In genomic region chr10:31095677-31096076, GRCh38 we compare ENCODE assay signal across 20 cellular contexts.
DNase-seq lines count a peak whose midpoint lies in the region; ATAC-seq and TF ChIP-seq lines count a peak whose summit lies in the region.
"Had no signal": no experiment of that assay in that cellular context is flagged by ENCODE, and none has a peak within 500 bp of the region (broad histone marks: within the 10 kb centered on the region; RNA-seq: fewer than 3 reads in every experiment).

No MANE protein-coding gene starts in this region.

- BruUV-seq in PC-9 (replicated peaks; lab: Mats Ljungman, UMichigan), result no TSS peak

- peaks cover 9% of the 10 kb centered on the region; the same call in 1 of the 2 replicates for H3F3A ChIP-seq in PC-9 (ENCODE audit: insufficient read depth, low read depth)

- H3K36me3 ChIP-seq in DND-41 (ENCODE audit: insufficient read depth, low read length), result no peaks in the 10 kb centered on the region
- H3K36me3 ChIP-seq in PC-9 (ENCODE audit: low read depth), result no peaks in the 10 kb centered on the region
- H3K36me3 ChIP-seq: BLaER1 had no signal

- no peaks in the 10 kb centered on the region for H3K9me3 Mint-ChIP-seq in activated T-cell treated with anti-CD3 and anti-CD28 coated beads, Interleukin-2, amount 50 U/mL, for 24 hours
- peaks cover 6% of the 10 kb centered on the region for H3K9me3 Mint-ChIP-seq in activated T-helper 1 cell treated with anti-CD3 and anti-CD28 coated beads, Interleukin-12 subunit alpha, Interleukin-12 subunit beta, Interleukin-2, Interleukin-4 antibody, amounts not matched to agents 30 ng/mL and 10 ng/mL and 1 ng/mL, durations not matched to agents 14 hours and 24 hours and 36 hours

- TF ChIP-seq CTCF in DND-41 (IDR thresholded peaks at IDR 0.05; ENCODE audit: borderline replicate concordance, extremely low read depth, low read length, poor library complexity, severe bottlenecking) (no peak), fibroblast of pulmonary artery (IDR thresholded peaks at IDR 0.05; ENCODE audit: low read length, missing control alignments) (no peak), PC-9 (conservative IDR thresholded peaks at IDR 0.05) (no peak)

- DNase-seq in activated T-cell treated with anti-CD3 and anti-CD28 coated beads, Interleukin-2, amount 50 U/mL, for 24 hours, result no peak
- DNase-seq in activated T-cell treated with anti-CD3 and anti-CD28 coated beads, Interleukin-2, amount 50 U/mL, for 48 hours, result no peak
- DNase-seq in DND-41 (no peak), fibroblast of pulmonary artery (ENCODE audit: low read depth) (peak; percentile 3), PC-9 (no peak)
- no peak for DNase-seq in activated T-helper 1 cell treated with anti-CD3 and anti-CD28 coated beads, Interleukin-12 subunit alpha, Interleukin-12 subunit beta, Interleukin-2, Interleukin-4 antibody, amounts not matched to agents 30 ng/mL and 10 ng/mL and 1 ng/mL, durations not matched to agents 14 hours and 24 hours and 36 hours (ENCODE audit: low spot score)
- DNase-seq: CD4-positive, alpha-beta memory T cell; EL; GOT3; NCI-H1105; NCI-H2081; NCI-H2171 treated with DMSO at 0.1 percent for 48 hours; NCI-H446; NCI-H526 treated with DMSO at 0.1 percent for 48 hours; NK-92 treated with Interleukin-12 subunit alpha and Interleukin-12 subunit beta, amount 100 ng/mL, for 24 hours had no signal

- H3K4me1 ChIP-seq in DND-41 (ENCODE audit: insufficient read depth, low read length) (peaks cover 100% of the 10 kb centered on the region), PC-9 (replicated peaks; ENCODE audit: insufficient read depth) (peaks cover 16% of the 10 kb centered on the region)

- no peak overlapping the region for H3K4me3 Mint-ChIP-seq in activated T-cell treated with anti-CD3 and anti-CD28 coated beads, Interleukin-2, amount 50 U/mL, for 24 hours
- H3K4me3 Mint-ChIP-seq in activated T-helper 1 cell treated with anti-CD3 and anti-CD28 coated beads, Interleukin-12 subunit alpha, Interleukin-12 subunit beta, Interleukin-2, Interleukin-4 antibody, amounts not matched to agents 30 ng/mL and 10 ng/mL and 1 ng/mL, durations not matched to agents 14 hours and 24 hours and 36 hours, result no peak overlapping the region
- H3K4me3 Mint-ChIP-seq: CD4-positive, alpha-beta memory T cell had no signal

- peak overlapping the region; percentile 95 for H3K27ac ChIP-seq in DND-41 (ENCODE audit: low read length)
- H3K27ac ChIP-seq in PC-9, result no peak overlapping the region
- H3K27ac ChIP-seq: BLaER1 had no signal

- POLR2A ChIA-PET in PC-9 (lab: Charles Lee; ENCODE audit: unreplicated experiment), result no interaction called here

- H3K4me3 ChIP-seq in DND-41 (ENCODE audit: low read depth in 1 of 2, low read length in 2 of 2) (peak overlapping the region in 1 of 2 experiments; percentile 41; a peak in 2 of 4 replicates), fibroblast of pulmonary artery (replicated peaks; ENCODE audit: low read depth, low read length) (no peak overlapping the region), PC-9 (no peak overlapping the region)
- H3K4me3 ChIP-seq: BLaER1, GM12878, K562 had no signal

- H3K4me2 ChIP-seq in DND-41 (ENCODE audit: insufficient read depth, low read length) (peak overlapping the region; percentile 48), PC-9 (no peak overlapping the region)
- H3K4me2 ChIP-seq: BLaER1 had no signal

- H4K20me1 ChIP-seq in DND-41 (ENCODE audit: insufficient read depth, low read length) (no peaks in the 10 kb centered on the region), PC-9 (ENCODE audit: insufficient read depth) (no peaks in the 10 kb centered on the region)
- H4K20me1 ChIP-seq: BLaER1 had no signal

- H3K27me3 ChIP-seq in DND-41 (ENCODE audit: insufficient read depth, low read length, poor library complexity) (no peaks in the 10 kb centered on the region), PC-9 (ENCODE audit: insufficient read depth, low read depth) (no peaks in the 10 kb centered on the region)
- H3K27me3 ChIP-seq: BLaER1 had no signal

- H3K36me3 Mint-ChIP-seq in activated T-cell treated with anti-CD3 and anti-CD28 coated beads, Interleukin-2, amount 50 U/mL, for 24 hours (ENCODE audit: low read depth), result no peaks in the 10 kb centered on the region
- H3K36me3 Mint-ChIP-seq in activated T-helper 1 cell treated with anti-CD3 and anti-CD28 coated beads, Interleukin-12 subunit alpha, Interleukin-12 subunit beta, Interleukin-2, Interleukin-4 antibody, amounts not matched to agents 30 ng/mL and 10 ng/mL and 1 ng/mL, durations not matched to agents 14 hours and 24 hours and 36 hours (ENCODE audit: low read depth), result peaks cover 10% of the 10 kb centered on the region
- H3K36me3 Mint-ChIP-seq: CD4-positive, alpha-beta memory T cell had no signal

- intact Hi-C loops in activated T-helper 1 cell treated with anti-CD3 and anti-CD28 coated beads, Interleukin-12 subunit alpha, Interleukin-12 subunit beta, Interleukin-2, Interleukin-4 antibody, amounts not matched to agents 30 ng/mL and 10 ng/mL and 1 ng/mL, durations not matched to agents 14 hours and 24 hours and 36 hours (cut with micrococcal nuclease), result no loop called here
- intact Hi-C loops in PC-9 (cut with micrococcal nuclease; ENCODE audit: unreplicated experiment), result no loop called here

- H3K27ac Mint-ChIP-seq in activated T-cell treated with anti-CD3 and anti-CD28 coated beads, Interleukin-2, amount 50 U/mL, for 24 hours, result peak overlapping the region; percentile 76
- H3K27ac Mint-ChIP-seq in activated T-helper 1 cell treated with anti-CD3 and anti-CD28 coated beads, Interleukin-12 subunit alpha, Interleukin-12 subunit beta, Interleukin-2, Interleukin-4 antibody, amounts not matched to agents 30 ng/mL and 10 ng/mL and 1 ng/mL, durations not matched to agents 14 hours and 24 hours and 36 hours, result peak overlapping the region; percentile 82
- H3K27ac Mint-ChIP-seq: CD4-positive, alpha-beta memory T cell had no signal

- H3K79me2 ChIP-seq in DND-41 (ENCODE audit: insufficient read depth, low read length) (peaks cover 37% of the 10 kb centered on the region), PC-9 (ENCODE audit: low read depth) (no peaks in the 10 kb centered on the region)

- H3K9me3 ChIP-seq in DND-41 (ENCODE audit: insufficient read depth, low read length, severe bottlenecking), result no peaks in the 10 kb centered on the region
- no peaks in the 10 kb centered on the region for H3K9me3 ChIP-seq in PC-9 (ENCODE audit: insufficient read depth, low read depth)
- H3K9me3 ChIP-seq: BLaER1 had no signal

- peaks cover 48% of the 10 kb centered on the region for H3K4me1 Mint-ChIP-seq in activated T-cell treated with anti-CD3 and anti-CD28 coated beads, Interleukin-2, amount 50 U/mL, for 24 hours (ENCODE audit: low read depth)
- peaks cover 58% of the 10 kb centered on the region for H3K4me1 Mint-ChIP-seq in activated T-helper 1 cell treated with anti-CD3 and anti-CD28 coated beads, Interleukin-12 subunit alpha, Interleukin-12 subunit beta, Interleukin-2, Interleukin-4 antibody, amounts not matched to agents 30 ng/mL and 10 ng/mL and 1 ng/mL, durations not matched to agents 14 hours and 24 hours and 36 hours (ENCODE audit: low read depth)

- H2AFZ ChIP-seq in DND-41 (ENCODE audit: low read depth, low read length) (no peak overlapping the region), PC-9 (no peak overlapping the region)

- CTCF ChIA-PET in PC-9 (lab: Charles Lee), result no interaction called here

- H3K9ac ChIP-seq in DND-41 (ENCODE audit: low read depth, low read length), result peak overlapping the region; percentile 56
- H3K9ac ChIP-seq: BLaER1 had no signal

- no peaks in the 10 kb centered on the region for H3K9me2 ChIP-seq in PC-9 (ENCODE audit: insufficient read depth)

- no peaks in the 10 kb centered on the region for H3K27me3 Mint-ChIP-seq in activated T-cell treated with anti-CD3 and anti-CD28 coated beads, Interleukin-2, amount 50 U/mL, for 24 hours
- no peaks in the 10 kb centered on the region for H3K27me3 Mint-ChIP-seq in activated T-helper 1 cell treated with anti-CD3 and anti-CD28 coated beads, Interleukin-12 subunit alpha, Interleukin-12 subunit beta, Interleukin-2, Interleukin-4 antibody, amounts not matched to agents 30 ng/mL and 10 ng/mL and 1 ng/mL, durations not matched to agents 14 hours and 24 hours and 36 hours (ENCODE audit: insufficient read depth)
- H3K27me3 Mint-ChIP-seq: CD4-positive, alpha-beta memory T cell had no signal

- peak; percentile 4; the same call in 2 of the 3 replicates for ATAC-seq in DND-41 (ENCODE audit: insufficient read depth, low read depth)
- ATAC-seq in GM19035 (IDR thresholded peaks at IDR 0.05; ENCODE audit: unreplicated experiment), result no peak
- ATAC-seq: GM12878, K562, Right ventricle myocardium inferior had no signal
